ENCODE assay signal across 8 cellular contexts in genomic region chr6:127737009-127737486, GRCh38.
A peak's percentile ranks its signal among the peaks of the same experiment; 100 is the strongest.
DNase-seq lines count a peak whose midpoint lies in the region; ATAC-seq, FAIRE-seq and TF ChIP-seq lines count a peak whose summit lies in the region.

No MANE protein-coding gene starts in this region.

- POLR2A ChIA-PET in RWPE1 (lab: Yijun Ruan, JAX; ENCODE audit: low non-redundant PET) = no interaction called here
- POLR2A ChIA-PET in K562 (lab: Yijun Ruan, JAX) = no interaction called here

- H3K4me2 ChIP-seq in K562 (ENCODE audit: insufficient read depth, low read length) = no peak overlapping the region

- in situ Hi-C loops in K562 (cut with MboI) = no loop called here

- H3K9ac ChIP-seq in K562 (ENCODE audit: insufficient read depth in 1 of 2, low read depth in 2 of 2, low read length in 2 of 2) = no peak overlapping the region

- intact Hi-C loops in K562 (cut with micrococcal nuclease) = loop anchor here (2.0 to 10.0 kb wide), 2 partner anchors 588 to 1634 kb away; no protein-coding TSS in a partner anchor

- no TSS peak for BruUV-seq in K562 (replicated peaks; lab: Mats Ljungman, UMichigan)

- CTCF ChIA-PET in RWPE1 (lab: Yijun Ruan, JAX) = interaction anchor here (0.5 to 2.0 kb wide), 8 partner anchors 9 to 1832 kb away, joined by 3 to 8 read pairs (median 4); no protein-coding TSS in a partner anchor
- CTCF ChIA-PET in K562 (lab: Yijun Ruan, JAX; ENCODE audit: low intra/inter-chr PET ratio) = no interaction called here

- DNase-seq in AG09309 (ENCODE audit: low read depth) (peak; percentile 33), NAMALWA (ENCODE audit: low spot score) (peak; percentile 75), RWPE1 (ENCODE audit: low spot score) (peak; percentile 57), K562 (ENCODE audit: extremely low read depth in 1 of 4, low spot score in 3 of 4) (peak; percentile 12 to 41 (median 33)), iPS DF 4.7 (ENCODE audit: extremely low read depth, low spot score) (peak; percentile 28)
- peak; percentile 19 for DNase-seq in stimulated activated CD4-positive, alpha-beta T cell treated with anti-CD3 and anti-CD28 coated beads, Interleukin-2, amount 100 ng/mL, for 4 hours (ENCODE audit: low read depth)

- peak; percentile 55 for FAIRE-seq in K562 (lab: Jason Lieb, UNC)

- no peaks in the 10 kb centered on the region for H3K9me1 ChIP-seq in K562 (ENCODE audit: control insufficient read depth, insufficient read depth, low read length)

- ATAC-seq in GM18498 (IDR thresholded peaks at IDR 0.05; ENCODE audit: unreplicated experiment) (peak; percentile 98), HG02759 (IDR thresholded peaks at IDR 0.05; ENCODE audit: unreplicated experiment) (peak; percentile 95), K562 (peak; percentile 61; the same call in 1 of the 3 replicates)

- no peaks in the 10 kb centered on the region for H3K9me3 ChIP-seq in K562 (replicated peaks; ENCODE audit: control insufficient read depth, insufficient read depth, low read depth, low read length)

- H3K4me1 ChIP-seq in K562 (replicated peaks in 1 of 2; ENCODE audit: control insufficient read depth in 2 of 2, insufficient read depth in 2 of 2, low read length in 2 of 2) = no peaks in the 10 kb centered on the region

- no peak for TF ChIP-seq POLR2A in K562 (conservative IDR thresholded peaks at IDR 0.05)

- H3K4me3 ChIP-seq in AG09309 (ENCODE audit: control insufficient read depth, low read depth, low read length) (no peak overlapping the region), K562 (no peak overlapping the region)

- peak; percentile 56 to 71 for TF ChIP-seq RAD21 in K562 (CRISPR knock-in tag; conservative IDR thresholded peaks at IDR 0.05 in 1 of 2, IDR thresholded peaks at IDR 0.05 in 1 of 2)

- no peak for TF ChIP-seq EP300 in K562 (IDR thresholded peaks at IDR 0.05; ENCODE audit: low read length)

- TF ChIP-seq CTCF in AG09309 (IDR thresholded peaks at IDR 0.05; ENCODE audit: control insufficient read depth, insufficient read depth, low read depth, low read length, missing control alignments) = peak; percentile 52
- peak; percentile 73 for TF ChIP-seq CTCF in RWPE1 (conservative IDR thresholded peaks at IDR 0.05; ENCODE audit: low read depth)
- peak in 2 of 3 experiments; percentile 36 to 52; a peak in 3 of 6 replicates for TF ChIP-seq CTCF in K562 (IDR thresholded peaks at IDR 0.05 in 2 of 3, conservative IDR thresholded peaks at IDR 0.05 in 1 of 3; ENCODE audit: insufficient read depth in 2 of 3, low read depth in 1 of 3, low read length in 3 of 3)

- no peaks in the 10 kb centered on the region for H3K27me3 ChIP-seq in K562 (ENCODE audit: control insufficient read depth in 2 of 2, insufficient read depth in 2 of 2, low read length in 2 of 2)

- H3K27ac ChIP-seq in RWPE1 (no peak overlapping the region), K562 (ENCODE audit: extremely low read depth, low read depth, low read length) (no peak overlapping the region)

- no peak overlapping the region for H2AFZ ChIP-seq in K562 (ENCODE audit: low read depth, low read length)

- no peaks in the 10 kb centered on the region for H4K20me1 ChIP-seq in K562 (replicated peaks; ENCODE audit: control insufficient read depth, insufficient read depth, low read length)

- H3K79me2 ChIP-seq in K562 (ENCODE audit: control insufficient read depth, insufficient read depth, low read length) = no peaks in the 10 kb centered on the region

- no peaks in the 10 kb centered on the region for H3K36me3 ChIP-seq in K562 (ENCODE audit: control insufficient read depth, insufficient read depth, low read length)

TF ChIP-seq in K562, 482 proteins besides CTCF, POLR2A, EP300 and RAD21:
- 0 out of 2 replicates have a peak, but pooled peaks have one; percentile 14 for TF ChIP-seq SMC3 (conservative IDR thresholded peaks at IDR 0.05; ENCODE audit: insufficient read depth, low read depth, low read length)
- TF ChIP-seq MCM5 (IDR thresholded peaks at IDR 0.05; ENCODE audit: low read depth) = no peak

Comparison
In these comparisons a context has a peak if more than half of its experiments do, and no peak if none do; other contexts are left out.
1. DNase-seq: peak in every context shown above with its lines; median percentile 75 in NAMALWA; 57 in RWPE1; 33 in AG09309; 33 in K562; 28 in iPS DF 4.7; 19 in stimulated activated CD4-positive, alpha-beta T cell treated with anti-CD3 and anti-CD28 coated beads, Interleukin-2, amount 100 ng/mL, for 4 hours.